In the genomic region with DNA sequence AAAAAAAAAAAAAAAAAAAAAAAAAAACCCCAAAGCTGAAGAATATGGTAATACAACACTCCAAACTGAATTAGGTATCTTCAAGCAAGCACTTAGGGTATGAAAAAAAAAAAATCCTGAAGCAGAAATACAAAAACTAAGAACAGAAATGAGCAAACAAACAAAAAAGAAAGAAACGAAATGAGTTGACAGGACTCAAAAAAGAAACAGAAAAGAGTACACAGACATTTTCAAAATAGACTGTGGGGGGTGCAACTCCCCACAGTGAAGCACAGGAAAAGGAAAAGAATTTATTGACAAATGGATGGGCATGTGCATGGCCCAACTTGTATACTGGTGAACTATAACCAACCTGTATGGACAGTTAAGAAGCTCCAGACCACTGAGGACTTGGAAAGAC, we compare ENCODE assay signal across 14 cellular contexts. TPM values are rescaled to one million over a fixed set of nuclear protein-coding genes. Genes with fewer than 3 reads are reported as not detected.
DNase-seq lines count a peak whose midpoint lies in the region; ATAC-seq lines count a peak whose summit lies in the region.
"Had no signal": no experiment of that assay in that cellular context is flagged by ENCODE, and none has a peak within 500 bp of the region (broad histone marks: within the 10 kb centered on the region; RNA-seq: fewer than 3 reads in every experiment).

No MANE protein-coding gene starts in this region.

- H3K27ac Mint-ChIP-seq in activated naive CD8-positive, alpha-beta T cell treated with anti-CD3 and anti-CD28 coated beads for 36 hours, result peak overlapping the region; percentile 59

- no peaks in the 10 kb centered on the region for H3K27me3 Mint-ChIP-seq in activated naive CD8-positive, alpha-beta T cell treated with anti-CD3 and anti-CD28 coated beads for 36 hours

- no peaks in the 10 kb centered on the region for H3K36me3 ChIP-seq in H7 (replicated peaks; ENCODE audit: control insufficient read depth, insufficient read depth, low read length)
- H3K36me3 ChIP-seq: gastroesophageal sphincter had no signal

- peaks cover 37% of the 10 kb centered on the region for H3K36me3 Mint-ChIP-seq in activated naive CD8-positive, alpha-beta T cell treated with anti-CD3 and anti-CD28 coated beads for 36 hours

- peak overlapping the region; percentile 3 for H3K4me3 Mint-ChIP-seq in activated naive CD8-positive, alpha-beta T cell treated with anti-CD3 and anti-CD28 coated beads for 36 hours

- ATAC-seq in GM18508 (IDR thresholded peaks at IDR 0.05; ENCODE audit: insufficient read depth, unreplicated experiment) (peak; percentile 57), GM21529 (IDR thresholded peaks at IDR 0.05; ENCODE audit: unreplicated experiment) (peak; percentile 73), HG03342 (IDR thresholded peaks at IDR 0.05; ENCODE audit: unreplicated experiment) (peak; percentile 60)
- ATAC-seq: gastroesophageal sphincter had no signal

- H3K4me3 ChIP-seq in H7 (ENCODE audit: insufficient read depth, low read depth, low read length), result no peak overlapping the region
- H3K4me3 ChIP-seq: gastroesophageal sphincter, SK-N-MC had no signal

- H3K4me1 Mint-ChIP-seq in activated naive CD8-positive, alpha-beta T cell treated with anti-CD3 and anti-CD28 coated beads for 36 hours, result peaks cover 41% of the 10 kb centered on the region

- H3K9me3 Mint-ChIP-seq in activated naive CD8-positive, alpha-beta T cell treated with anti-CD3 and anti-CD28 coated beads for 36 hours, result no peaks in the 10 kb centered on the region

- no peak for DNase-seq in activated naive CD8-positive, alpha-beta T cell treated with anti-CD3 and anti-CD28 coated beads for 36 hours
- DNase-seq in H7, result no peak
- no peak for DNase-seq in SIG-M5 (lab: John Stamatoyannopoulos, UW)
- no peak for DNase-seq in SHP77 treated with DMSO at 0.1 percent for 48 hours (lab: John Stamatoyannopoulos, UW)
- DNase-seq in NCI-H510A treated with DMSO at 0.1 percent for 48 hours (lab: John Stamatoyannopoulos, UW), result no peak
- DNase-seq: activated CD4-positive, alpha-beta T cell treated with anti-CD3 and anti-CD28 coated beads for 4 hours; anterior cingulate cortex; NCI-H1417 treated with DMSO at 0.1 percent for 48 hours; substantia nigra had no signal

- no peaks in the 10 kb centered on the region for H3K27me3 ChIP-seq in H7 (ENCODE audit: control insufficient read depth, insufficient read depth, low read length)
- H3K27me3 ChIP-seq: gastroesophageal sphincter had no signal

RNA-seq across cellular contexts. Expression of gene RPS6KA5, which starts 24.6 kb away (rescaled TPM):
- 10 to 100 TPM; 10.1 to 13.1 TPM for total RNA-seq in activated naive CD8-positive, alpha-beta T cell treated with anti-CD3 and anti-CD28 coated beads for 36 hours
- total RNA-seq in H7 (2014; rRNA removed; shearing (Covaris generic)), result 1.1 and 1.9 TPM in 2 replicates
